In genomic region chr19:13026478-13026999, GRCh38 we compare ENCODE assay signal across 10 cellular contexts. TPM values are rescaled to one million over a fixed set of nuclear protein-coding genes. Genes with fewer than 3 reads are reported as not detected.
A peak's percentile ranks its signal among the peaks of the same experiment; 100 is the strongest.
DNase-seq lines count a peak whose midpoint lies in the region; ATAC-seq lines count a peak whose summit lies in the region.
"Had no signal": no experiment of that assay in that cellular context is flagged by ENCODE, and none has a peak within 500 bp of the region (broad histone marks: within the 10 kb centered on the region; RNA-seq: fewer than 3 reads in every experiment).

No MANE protein-coding gene starts in this region.

- no peaks in the 10 kb centered on the region for H3K36me3 ChIP-seq in H7 (replicated peaks; ENCODE audit: control insufficient read depth, insufficient read depth, low read length)

- ATAC-seq in esophagus mucosa (peak; percentile 30), HG03565 (IDR thresholded peaks at IDR 0.05; ENCODE audit: unreplicated experiment) (no peak)

- H3K4me3 ChIP-seq in skeletal muscle cell (ENCODE audit: low read depth, low read length) (peak overlapping the region; percentile 20), H7 (ENCODE audit: insufficient read depth, low read depth, low read length) (no peak overlapping the region)

- DNase-seq in ELR (ENCODE audit: low read depth) (peak; percentile 58), NOMO-1 treated with DMSO at 0.1 percent for 48 hours (lab: John Stamatoyannopoulos, UW; ENCODE audit: unreplicated experiment) (peak; percentile 49), skeletal muscle cell (ENCODE audit: low read depth) (no peak), cortex of kidney (lab: John Stamatoyannopoulos, UW) (no peak), NAMALWA (ENCODE audit: low spot score) (no peak), H7 (no peak)
- DNase-seq: activated effector memory CD4-positive, alpha-beta T cell treated with anti-CD3 and anti-CD28 coated beads, Interleukin-2, amount 50 U/mL, for 16 hours; KG1 had no signal

- peaks cover 89% of the 10 kb centered on the region for H3K27me3 ChIP-seq in H7 (ENCODE audit: control insufficient read depth, insufficient read depth, low read length)

RNA-seq across cellular contexts. Expression of gene NFIX, which starts 31.3 kb away (rescaled TPM):
- 101 TPM for total RNA-seq in esophagus mucosa
- total RNA-seq in H7 (2014; rRNA removed; shearing (Covaris generic)) = 0.03 and 0.07 TPM in 2 replicates

RNA-seq across cellular contexts. Expression of gene DAND5, which starts 57.2 kb away (rescaled TPM):
- total RNA-seq in esophagus mucosa = not detected
- 0.15 TPM in 1 of 2 replicates, not detected in the other for total RNA-seq in H7 (2014; rRNA removed; shearing (Covaris generic))

Comparison
In these comparisons a context has a peak if more than half of its experiments do, and no peak if none do; other contexts are left out.
1. DNase-seq: peak in ELR (single experiment) and NOMO-1 treated with DMSO at 0.1 percent for 48 hours (single experiment); none in skeletal muscle cell (single experiment), cortex of kidney (single experiment), NAMALWA (single experiment) and H7 (single experiment).
2. RNA of gene NFIX, which starts 31.3 kb away (total RNA-seq): 101 TPM in esophagus mucosa (single experiment); 0.03 to 0.07 TPM in H7; every median in the first group is over 10 times any median in the second.